ENCODE assay signal across 1 cellular context in the genomic region with DNA sequence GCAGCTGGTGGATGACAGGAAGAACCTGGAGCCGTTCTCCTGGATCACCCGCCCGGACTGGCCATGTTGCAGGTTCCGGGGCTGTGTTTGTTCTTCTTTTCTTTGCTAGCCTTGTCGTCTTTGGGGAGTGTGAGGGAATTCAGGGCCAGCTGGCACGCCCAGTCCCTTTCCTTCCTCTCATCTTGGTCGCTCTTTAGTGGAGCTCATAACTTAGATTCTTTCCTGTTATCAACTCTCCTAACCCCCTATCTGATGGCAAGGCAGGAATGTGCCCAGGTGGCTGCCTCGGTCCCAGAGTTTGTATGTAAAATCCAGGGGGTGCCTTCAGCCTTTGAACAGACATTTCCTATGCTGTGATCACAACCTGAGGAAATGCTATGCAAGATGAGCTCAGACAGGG.
TF ChIP-seq lines count a peak whose summit lies in the region.

No MANE protein-coding gene starts in this region.

TF ChIP-seq in SK-N-SH, 30 proteins besides CTCF, POLR2A, EP300 and RAD21 (continued from another document):
- TF ChIP-seq IRF3 (IDR thresholded peaks at IDR 0.05; ENCODE audit: low read depth, low read length) (no peak), CHD2 (IDR thresholded peaks at IDR 0.05; ENCODE audit: low read length, partially characterized antibody) (no peak), YY1 (IDR thresholded peaks at IDR 0.05; ENCODE audit: low read depth) (no peak), REST (IDR thresholded peaks at IDR 0.05; ENCODE audit: low read depth, low read length) (no peak), JUND (IDR thresholded peaks at IDR 0.05) (no peak), NRF1 (IDR thresholded peaks at IDR 0.05; ENCODE audit: low read depth, low read length) (no peak), RFX5 (IDR thresholded peaks at IDR 0.05; ENCODE audit: low read length) (no peak), GABPA (IDR thresholded peaks at IDR 0.05; ENCODE audit: low read depth) (no peak), TCF12 (IDR thresholded peaks at IDR 0.05) (no peak)
TF ChIP-seq in SK-N-SH: peak in this region for 0.
